Comparison of ENCODE assay signal across 32 cellular contexts in the genomic region with DNA sequence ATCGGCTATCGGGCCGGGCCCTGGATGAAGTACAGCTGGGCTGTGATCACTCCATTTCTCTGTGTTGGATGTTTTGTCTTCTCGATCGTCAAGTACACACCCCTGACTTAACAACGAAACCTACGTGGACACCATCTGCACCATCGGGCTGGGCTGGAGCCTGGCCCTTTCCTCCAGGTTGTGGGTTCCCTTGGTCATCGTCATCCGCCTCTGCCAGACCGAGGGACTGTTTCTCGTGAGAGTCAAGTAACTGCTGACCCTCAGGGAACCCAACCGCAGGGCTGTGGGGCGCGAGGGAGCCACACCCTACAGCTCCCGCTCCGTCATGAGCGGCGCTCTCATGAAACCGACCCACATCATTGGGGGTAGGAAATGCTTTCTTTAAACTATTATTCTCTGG.
"Had no signal": no experiment of that assay in that cellular context is flagged by ENCODE, and none has a peak within 500 bp of the region (broad histone marks: within the 10 kb centered on the region; RNA-seq: fewer than 3 reads in every experiment).

No MANE protein-coding gene starts in this region.

- H3K36me3 ChIP-seq: ascending aorta, breast epithelium, cardiac muscle cell, esophagus muscularis mucosa, gastrocnemius medialis, heart left ventricle, WERI-Rb-1 had no signal

- H3K4me3 ChIP-seq: ascending aorta, breast epithelium, cardiac muscle cell, esophagus muscularis mucosa, gastrocnemius medialis, heart left ventricle had no signal

- H3K4me1 ChIP-seq: ascending aorta, breast epithelium, esophagus muscularis mucosa, foreskin keratinocyte, gastrocnemius medialis, heart left ventricle had no signal

- DNase-seq: activated B cell treated with CpG ODN at 0.5 μM for 24 hours; activated CD4-positive, alpha-beta T cell treated with anti-CD3 and anti-CD28 coated beads for 48 hours; activated CD4-positive, alpha-beta T cell treated with anti-CD3 and anti-CD28 coated beads, Interleukin-2, amount 50 U/mL, for 1 hour; activated CD4-positive, alpha-beta T cell treated with anti-CD3 and anti-CD28 coated beads, Interleukin-2, amount 50 U/mL, for 48 hours; activated CD8-positive, alpha-beta memory T cell treated with anti-CD3 and anti-CD28 coated beads for 24 hours; activated CD8-positive, alpha-beta T cell treated with anti-CD3 and anti-CD28 coated beads for 36 hours; activated effector memory CD4-positive, alpha-beta T cell treated with Interleukin-2 at 50 U/mL for 16 hours; activated gamma-delta T cell treated with Interleukin-2 at 50 U/mL for 16 hours; activated naive CD4-positive, alpha-beta T cell treated with anti-CD3 and anti-CD28 coated beads, Interleukin-2, amount 50 U/mL, for 16 hours; activated naive CD4-positive, alpha-beta T cell treated with Interleukin-2 at 50 U/mL for 16 hours; activated T-cell treated with anti-CD3 and anti-CD28 coated beads, Interleukin-2, amount 50 U/mL, for 4 hours; central memory CD4-positive, alpha-beta T cell; cerebellar nuclear complex; cortex of kidney; dermis blood vessel endothelial cell; effector CD4-positive, alpha-beta T cell; effector memory CD8-positive, alpha-beta T cell; erythroblast; foreskin keratinocyte; gastrocnemius medialis; glutamatergic neuron; T-helper 1 cell; T-helper 17 cell; T1000; WERI-Rb-1 had no signal

- ATAC-seq: activated CD4-positive, CD25-positive, alpha-beta regulatory T cell treated with anti-CD3 and anti-CD28 coated beads, Interleukin-2, amount 50 U/mL, for 24 hours; activated CD8-positive, alpha-beta T cell treated with anti-CD3 and anti-CD28 coated beads for 36 hours; activated T-cell treated with anti-CD3 and anti-CD28 coated beads, Interleukin-2, amount 50 U/mL, for 4 hours; activated T-helper 17 cell treated with anti-CD3 and anti-CD28 coated beads, Interleukin-2, amount 50 U/mL, for 72 hours; effector memory CD8-positive, alpha-beta T cell; foreskin keratinocyte; gastrocnemius medialis; heart left ventricle; T-helper 17 cell had no signal

- H3K27me3 ChIP-seq: ascending aorta, breast epithelium, cardiac muscle cell, esophagus muscularis mucosa, foreskin keratinocyte, gastrocnemius medialis, heart left ventricle had no signal

- H3K27ac ChIP-seq: ascending aorta, breast epithelium, cardiac muscle cell, esophagus muscularis mucosa, foreskin keratinocyte, gastrocnemius medialis, heart left ventricle, WERI-Rb-1 had no signal

- H3K9me3 ChIP-seq: ascending aorta, esophagus muscularis mucosa, gastrocnemius medialis had no signal
